In the genomic region with DNA sequence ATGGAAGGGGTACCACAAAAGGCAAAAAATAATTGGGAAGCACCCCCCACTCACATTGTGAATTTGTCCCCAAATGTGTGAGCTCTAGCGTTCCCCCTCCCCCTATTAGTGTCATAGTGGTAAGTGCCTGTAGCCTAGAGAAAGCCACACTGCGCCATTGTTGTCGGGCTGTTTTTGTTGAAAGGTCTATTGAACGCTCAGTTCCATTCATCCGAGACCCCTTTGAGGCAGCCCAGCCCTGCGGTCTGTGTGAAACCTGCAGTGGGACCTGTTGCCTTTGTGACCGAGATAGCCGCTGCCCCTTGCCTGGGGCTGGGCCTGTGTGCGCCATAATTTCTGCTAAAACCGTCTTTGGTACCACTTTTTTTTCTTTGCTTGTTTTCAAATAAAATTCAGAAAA, we compare ENCODE assay signal across 14 cellular contexts. TPM values are rescaled to one million over a fixed set of nuclear protein-coding genes. Genes with fewer than 3 reads are reported as not detected.
DNase-seq lines count a peak whose midpoint lies in the region; ATAC-seq and TF ChIP-seq lines count a peak whose summit lies in the region.
"Had no signal": no experiment of that assay in that cellular context is flagged by ENCODE, and none has a peak within 500 bp of the region (broad histone marks: within the 10 kb centered on the region; RNA-seq: fewer than 3 reads in every experiment).

No MANE protein-coding gene starts in this region.

- H3K27me3 Mint-ChIP-seq in CD4-positive, alpha-beta T cell, result no peaks in the 10 kb centered on the region
- no peaks in the 10 kb centered on the region for H3K27me3 Mint-ChIP-seq in central memory CD8-positive, alpha-beta T cell
- H3K27me3 Mint-ChIP-seq: activated CD8-positive, alpha-beta T cell treated with anti-CD3 and anti-CD28 coated beads for 36 hours had no signal

- no peak for DNase-seq in CD4-positive, alpha-beta T cell
- DNase-seq in LNCaP clone FGC (ENCODE audit: low read depth) (no peak), A172 (ENCODE audit: low spot score) (no peak), NCI-H345 treated with DMSO at 0.1 percent for 48 hours (lab: John Stamatoyannopoulos, UW; ENCODE audit: unreplicated experiment) (no peak)
- DNase-seq in central memory CD8-positive, alpha-beta T cell (ENCODE audit: low spot score in 2 of 2), result no peak
- DNase-seq: activated CD8-positive, alpha-beta T cell treated with anti-CD3 and anti-CD28 coated beads for 36 hours; activated effector memory CD4-positive, alpha-beta T cell treated with Interleukin-2 at 50 U/mL for 16 hours; EL; left cardiac atrium; NCI-H510A treated with DMSO at 0.1 percent for 48 hours; stimulated activated CD4-positive, alpha-beta T cell treated with anti-CD3 and anti-CD28 coated beads, Interleukin-15, amount 100 ng/mL, for 24 hours had no signal

- ATAC-seq in CD4-positive, alpha-beta T cell (ENCODE audit: poor library complexity), result no peak
- no peak for ATAC-seq in central memory CD8-positive, alpha-beta T cell (replicated peaks; ENCODE audit: extremely low read depth, poor library complexity, severe bottlenecking)
- ATAC-seq in GM21529 (IDR thresholded peaks at IDR 0.05; ENCODE audit: unreplicated experiment) (no peak), HG02938 (IDR thresholded peaks at IDR 0.05; ENCODE audit: unreplicated experiment) (no peak)
- ATAC-seq: activated CD8-positive, alpha-beta T cell treated with anti-CD3 and anti-CD28 coated beads for 36 hours; left cardiac atrium had no signal

- H3K36me3 ChIP-seq in neural cell (ENCODE audit: insufficient read depth, low read length), result no peaks in the 10 kb centered on the region

- no peak for TF ChIP-seq EP300 in neural cell (conservative IDR thresholded peaks at IDR 0.05; ENCODE audit: poor library complexity, severe bottlenecking)

- TF ChIP-seq CTCF in CD4-positive, alpha-beta T cell (IDR thresholded peaks at IDR 0.05), result no peak
- no peak for TF ChIP-seq CTCF in LNCaP clone FGC (IDR thresholded peaks at IDR 0.05; ENCODE audit: control insufficient read depth, extremely low read depth, insufficient read depth)
- no peak for TF ChIP-seq CTCF in neural cell (IDR thresholded peaks at IDR 0.05; ENCODE audit: poor library complexity, severe bottlenecking)

- no peak for TF ChIP-seq RAD21 in neural cell (conservative IDR thresholded peaks at IDR 0.05)

- no peak overlapping the region for H2AFZ ChIP-seq in neural cell (ENCODE audit: low read depth, low read length)

- H3K9me3 ChIP-seq in CD4-positive, alpha-beta T cell (ENCODE audit: control insufficient read depth, low read length), result no peaks in the 10 kb centered on the region
- H3K9me3 ChIP-seq in neural cell (ENCODE audit: low read length), result no peaks in the 10 kb centered on the region

- no peaks in the 10 kb centered on the region for H3F3A ChIP-seq in neural cell (ENCODE audit: insufficient read depth, low read length, poor library complexity, severe bottlenecking)

- H4K20me1 ChIP-seq in neural cell (ENCODE audit: insufficient read depth), result no peaks in the 10 kb centered on the region

- no peaks in the 10 kb centered on the region for H3K9me2 ChIP-seq in neural cell (ENCODE audit: insufficient read depth, low read length)

- CTCF ChIA-PET in CD4-positive, alpha-beta T cell (lab: Charles Lee), result interaction anchor here (1.0 kb wide), 1 partner anchor 24 kb away, joined by 3 read pairs; no protein-coding TSS in a partner anchor

- POLR2A ChIA-PET in CD4-positive, alpha-beta T cell (lab: Charles Lee), result no interaction called here

- H3K27ac ChIP-seq in CD4-positive, alpha-beta T cell (ENCODE audit: low read depth, low read length), result no peak overlapping the region
- H3K27ac ChIP-seq in neural cell (ENCODE audit: low read length), result no peak overlapping the region

- peaks cover 57% of the 10 kb centered on the region for H3K79me2 ChIP-seq in neural cell (replicated peaks; ENCODE audit: insufficient read depth, low read length)

- H3K36me3 Mint-ChIP-seq in CD4-positive, alpha-beta T cell (ENCODE audit: low read depth), result peaks cover 17% of the 10 kb centered on the region
- peaks cover 7% of the 10 kb centered on the region for H3K36me3 Mint-ChIP-seq in central memory CD8-positive, alpha-beta T cell (ENCODE audit: insufficient read depth)

- H3K4me2 ChIP-seq in neural cell (ENCODE audit: low read length), result no peak overlapping the region

- H3K4me3 ChIP-seq in LNCaP clone FGC (ENCODE audit: low read depth, low read length), result peak overlapping the region; percentile 72
- peak overlapping the region; percentile 22 for H3K4me3 ChIP-seq in neural cell (ENCODE audit: low read length)

- H3K9ac ChIP-seq in neural cell (ENCODE audit: low read length), result no peak overlapping the region

- peak overlapping the region; percentile 51 for H3K4me3 Mint-ChIP-seq in CD4-positive, alpha-beta T cell
- H3K4me3 Mint-ChIP-seq in central memory CD8-positive, alpha-beta T cell, result no peak overlapping the region
- H3K4me3 Mint-ChIP-seq: activated CD8-positive, alpha-beta T cell treated with anti-CD3 and anti-CD28 coated beads for 36 hours had no signal

- intact Hi-C loops in CD4-positive, alpha-beta T cell (cut with DNase I, micrococcal nuclease), result no loop called here

- H3K4me1 Mint-ChIP-seq in CD4-positive, alpha-beta T cell (ENCODE audit: low read depth), result peaks cover 37% of the 10 kb centered on the region
- H3K4me1 Mint-ChIP-seq in central memory CD8-positive, alpha-beta T cell, result peaks cover 21% of the 10 kb centered on the region

- no peak overlapping the region for H3K27ac Mint-ChIP-seq in CD4-positive, alpha-beta T cell
- H3K27ac Mint-ChIP-seq in central memory CD8-positive, alpha-beta T cell (ENCODE audit: low read depth), result peak overlapping the region; percentile 44
- H3K27ac Mint-ChIP-seq: activated CD8-positive, alpha-beta T cell treated with anti-CD3 and anti-CD28 coated beads for 36 hours had no signal

- no peaks in the 10 kb centered on the region for H3K9me3 Mint-ChIP-seq in CD4-positive, alpha-beta T cell
- no peaks in the 10 kb centered on the region for H3K9me3 Mint-ChIP-seq in central memory CD8-positive, alpha-beta T cell
- H3K9me3 Mint-ChIP-seq: activated CD8-positive, alpha-beta T cell treated with anti-CD3 and anti-CD28 coated beads for 36 hours had no signal

- H3K27me3 ChIP-seq in CD4-positive, alpha-beta T cell (ENCODE audit: control insufficient read depth, insufficient read depth, low read length), result no peaks in the 10 kb centered on the region
- H3K27me3 ChIP-seq in neural cell (ENCODE audit: insufficient read depth, low read depth, low read length), result no peaks in the 10 kb centered on the region

TF ChIP-seq in neural cell, 6 proteins besides CTCF, POLR2A, EP300 and RAD21:
- no peak for TF ChIP-seq TAF1 (IDR thresholded peaks at IDR 0.05; ENCODE audit: low read depth)
- TF ChIP-seq EZH2 (IDR thresholded peaks at IDR 0.05; ENCODE audit: borderline replicate concordance, insufficient read depth, low read length, poor library complexity, severe bottlenecking), result no peak
- TF ChIP-seq, protein P1, sequence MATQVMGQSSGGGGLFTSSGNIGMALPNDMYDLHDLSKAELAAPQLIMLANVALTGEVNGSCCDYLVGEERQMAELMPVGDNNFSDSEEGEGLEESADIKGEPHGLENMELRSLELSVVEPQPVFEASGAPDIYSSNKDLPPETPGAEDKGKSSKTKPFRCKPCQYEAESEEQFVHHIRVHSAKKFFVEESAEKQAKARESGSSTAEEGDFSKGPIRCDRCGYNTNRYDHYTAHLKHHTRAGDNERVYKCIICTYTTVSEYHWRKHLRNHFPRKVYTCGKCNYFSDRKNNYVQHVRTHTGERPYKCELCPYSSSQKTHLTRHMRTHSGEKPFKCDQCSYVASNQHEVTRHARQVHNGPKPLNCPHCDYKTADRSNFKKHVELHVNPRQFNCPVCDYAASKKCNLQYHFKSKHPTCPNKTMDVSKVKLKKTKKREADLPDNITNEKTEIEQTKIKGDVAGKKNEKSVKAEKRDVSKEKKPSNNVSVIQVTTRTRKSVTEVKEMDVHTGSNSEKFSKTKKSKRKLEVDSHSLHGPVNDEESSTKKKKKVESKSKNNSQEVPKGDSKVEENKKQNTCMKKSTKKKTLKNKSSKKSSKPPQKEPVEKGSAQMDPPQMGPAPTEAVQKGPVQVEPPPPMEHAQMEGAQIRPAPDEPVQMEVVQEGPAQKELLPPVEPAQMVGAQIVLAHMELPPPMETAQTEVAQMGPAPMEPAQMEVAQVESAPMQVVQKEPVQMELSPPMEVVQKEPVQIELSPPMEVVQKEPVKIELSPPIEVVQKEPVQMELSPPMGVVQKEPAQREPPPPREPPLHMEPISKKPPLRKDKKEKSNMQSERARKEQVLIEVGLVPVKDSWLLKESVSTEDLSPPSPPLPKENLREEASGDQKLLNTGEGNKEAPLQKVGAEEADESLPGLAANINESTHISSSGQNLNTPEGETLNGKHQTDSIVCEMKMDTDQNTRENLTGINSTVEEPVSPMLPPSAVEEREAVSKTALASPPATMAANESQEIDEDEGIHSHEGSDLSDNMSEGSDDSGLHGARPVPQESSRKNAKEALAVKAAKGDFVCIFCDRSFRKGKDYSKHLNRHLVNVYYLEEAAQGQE (IDR thresholded peaks at IDR 0.05; ENCODE audit: borderline replicate concordance), result no peak
- TF ChIP-seq POLR2AphosphoS5 (IDR thresholded peaks at IDR 0.05), result no peak
- TF ChIP-seq SMC3 (conservative IDR thresholded peaks at IDR 0.05; ENCODE audit: poor library complexity), result no peak
- TF ChIP-seq MXI1 (conservative IDR thresholded peaks at IDR 0.05; ENCODE audit: poor library complexity, severe bottlenecking), result no peak

RNA-seq across cellular contexts. Expression of gene JPT2, which starts 3.0 kb away (rescaled TPM):
- 1 to 10 TPM; 2.5 to 3.2 TPM for total RNA-seq in CD4-positive, alpha-beta T cell
- polyA plus RNA-seq in neural cell, result 44.9 and 61.4 TPM in 2 replicates
- polyA minus RNA-seq in neural cell, result 56.5 and 57.5 TPM in 2 replicates
- total RNA-seq in A172 (2014; rRNA removed; shearing (Covaris generic)), result 120 and 149 TPM in 2 replicates

RNA-seq across cellular contexts. Expression of gene MAPK8IP3, which starts 25.0 kb away (rescaled TPM):
- 100 to 1,000 TPM; 290 to 297 TPM for total RNA-seq in CD4-positive, alpha-beta T cell
- polyA plus RNA-seq in neural cell, result 51.0 and 68.7 TPM in 2 replicates
- 111 and 123 TPM in 2 replicates for polyA minus RNA-seq in neural cell
- total RNA-seq in A172 (2014; rRNA removed; shearing (Covaris generic)), result 26.0 and 39.3 TPM in 2 replicates

Comparison
In these comparisons a context has a peak if more than half of its experiments do, and no peak if none do; other contexts are left out.
1. RNA of gene JPT2, which starts 3.0 kb away (total RNA-seq): 120 to 149 TPM in A172; 2.5 to 3.2 TPM in CD4-positive, alpha-beta T cell; every median in the first group is over 10 times any median in the second.